In genomic region chr17:6304894-6305612, GRCh38 we compare ENCODE assay signal across 17 cellular contexts.
DNase-seq lines count a peak whose midpoint lies in the region; ATAC-seq lines count a peak whose summit lies in the region.
"Had no signal": no experiment of that assay in that cellular context is flagged by ENCODE, and none has a peak within 500 bp of the region (broad histone marks: within the 10 kb centered on the region; RNA-seq: fewer than 3 reads in every experiment).

No MANE protein-coding gene starts in this region.

- DNase-seq in NCI-H146 (lab: John Stamatoyannopoulos, UW) (peak; percentile 84), NCI-H146 treated with DMSO at 0.1 percent for 48 hours (lab: John Stamatoyannopoulos, UW; ENCODE audit: unreplicated experiment) (no peak), DMS153 (lab: John Stamatoyannopoulos, UW) (peak; percentile 39), NCI-H69 (lab: John Stamatoyannopoulos, UW) (peak; percentile 97), kidney glomerular epithelial cell (lab: John Stamatoyannopoulos, UW) (peak; percentile 0), NCI-H2029 treated with DMSO at 0.1 percent for 48 hours (lab: John Stamatoyannopoulos, UW) (no peak), GOT3 (lab: John Stamatoyannopoulos, UW) (no peak)
- DNase-seq: AML-193, MM.1S, NCI-H1092, NCI-H187 treated with DMSO at 0.1 percent for 48 hours, NCI-H226, NCI-H526, OCI-M1 had no signal

- ATAC-seq in GM19023 (IDR thresholded peaks at IDR 0.05; ENCODE audit: unreplicated experiment): no peak
- ATAC-seq: GM23338, HCT116 had no signal

Comparison
In these comparisons a context has a peak if more than half of its experiments do, and no peak if none do; other contexts are left out.
1. DNase-seq: peak in NCI-H146 (single experiment), DMS153 (single experiment), NCI-H69 (single experiment) and kidney glomerular epithelial cell (single experiment); none in NCI-H146 treated with DMSO at 0.1 percent for 48 hours (single experiment), NCI-H2029 treated with DMSO at 0.1 percent for 48 hours (single experiment) and GOT3 (single experiment).